27 cellular contexts compared by ENCODE assay signal in the genomic region with DNA sequence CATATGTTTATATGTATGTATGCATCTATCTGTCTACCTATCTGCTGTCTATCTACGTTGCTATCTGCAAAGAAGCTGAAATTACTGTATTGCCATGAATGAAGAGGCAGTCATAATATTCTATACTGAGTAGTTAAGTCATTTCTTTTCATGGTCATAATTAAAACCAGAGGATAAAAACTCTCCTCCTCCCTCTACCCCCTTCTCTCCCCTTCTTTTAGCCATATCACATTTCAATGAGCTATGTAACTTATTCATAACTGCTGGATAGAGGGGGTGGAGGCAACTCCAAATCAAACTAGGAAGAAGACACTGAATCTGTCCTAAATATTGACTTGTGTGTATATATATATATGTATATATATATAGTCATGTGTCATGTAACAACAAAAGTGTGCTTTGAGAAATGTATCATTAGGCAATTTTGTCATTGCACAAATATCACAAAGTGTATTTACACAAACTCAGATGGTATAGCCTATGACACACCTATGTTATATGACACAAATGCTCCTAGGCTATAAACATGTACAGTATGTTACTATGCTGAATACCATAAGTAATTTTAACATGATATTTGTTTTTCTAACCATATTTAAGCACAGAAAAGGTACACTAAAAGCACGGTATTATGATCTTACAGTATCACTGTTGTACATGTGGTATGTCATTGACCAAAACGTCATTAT.
"Had no signal": no experiment of that assay in that cellular context is flagged by ENCODE, and none has a peak within 500 bp of the region (broad histone marks: within the 10 kb centered on the region; RNA-seq: fewer than 3 reads in every experiment).

No MANE protein-coding gene starts in this region.

- H3K4me1 ChIP-seq: left lung, lower lobe of right lung, right atrium auricular region, right lobe of liver, tibial nerve, uterus had no signal

- DNase-seq: kidney glomerular epithelial cell; left cardiac atrium; left lung; lower lobe of right lung; mammary epithelial cell; mesenchymal stem cell; naive B cell; natural killer cell; nephron progenitor cell; occipital lobe; right lobe of liver; stimulated activated CD4-positive, alpha-beta T cell treated with anti-CD3 and anti-CD28 coated beads, Interleukin-1b, Interleukin-23, amount 100 ng/mL, for 48 hours; stimulated activated CD4-positive, alpha-beta T cell treated with anti-CD3 and anti-CD28 coated beads, Interleukin-2, amount 100 ng/mL, for 48 hours; stimulated activated CD4-positive, alpha-beta T cell treated with anti-CD3 and anti-CD28 coated beads, Interleukin-4, amount 100 ng/mL, for 4 hours; stimulated activated CD8-positive, alpha-beta memory T cell treated with anti-CD3 and anti-CD28 coated beads, Interleukin-4, amount 100 ng/mL, for 48 hours; stimulated activated naive CD4-positive, alpha-beta T cell treated with Interleukin-2 at 50 U/mL for 16 hours; stimulated activated naive CD8-positive, alpha-beta T cell treated with anti-CD3 and anti-CD28 coated beads, Interleukin-15, amount 100 ng/mL, for 72 hours; substantia nigra; uterus had no signal

- H2AFZ ChIP-seq: neural progenitor cell, parathyroid adenoma had no signal

- H3K9ac ChIP-seq: neural progenitor cell, parathyroid adenoma had no signal

- H3K27me3 ChIP-seq: left lung, neural progenitor cell, neutrophil, right atrium auricular region, right lobe of liver, tibial nerve, uterus had no signal

- H3K27ac Mint-ChIP-seq: naive B cell; natural killer cell; nephron progenitor cell; neural progenitor cell; stimulated activated memory B cell treated with anti-CD40 and anti-IgM and Interleukin-4, amounts not matched to agents 10 μg/mL and 1 μg/mL and 100 μg/mL, for 72 hours; stimulated activated naive CD8-positive, alpha-beta T cell treated with anti-CD3 and anti-CD28 coated beads, Interleukin-15, amount 100 ng/mL, for 72 hours; type B pancreatic cell had no signal

- H3K4me2 ChIP-seq: neural progenitor cell, smooth muscle cell had no signal

- H3K27me3 Mint-ChIP-seq: naive B cell; stimulated activated memory B cell treated with anti-CD40 and anti-IgM and Interleukin-4, amounts not matched to agents 10 μg/mL and 1 μg/mL and 100 μg/mL, for 72 hours; stimulated activated naive CD8-positive, alpha-beta T cell treated with anti-CD3 and anti-CD28 coated beads, Interleukin-15, amount 100 ng/mL, for 72 hours; type B pancreatic cell had no signal

- H3K4me3 Mint-ChIP-seq: naive B cell; natural killer cell; nephron progenitor cell; neural progenitor cell; stimulated activated memory B cell treated with anti-CD40 and anti-IgM and Interleukin-4, amounts not matched to agents 10 μg/mL and 1 μg/mL and 100 μg/mL, for 72 hours; stimulated activated naive CD8-positive, alpha-beta T cell treated with anti-CD3 and anti-CD28 coated beads, Interleukin-15, amount 100 ng/mL, for 72 hours; type B pancreatic cell had no signal

- H3K27ac ChIP-seq: left lung, lower lobe of right lung, neural progenitor cell, neutrophil, parathyroid adenoma, right atrium auricular region, right lobe of liver, tibial nerve, uterus had no signal

- H3K4me1 Mint-ChIP-seq: naive B cell; natural killer cell; stimulated activated memory B cell treated with anti-CD40 and anti-IgM and Interleukin-4, amounts not matched to agents 10 μg/mL and 1 μg/mL and 100 μg/mL, for 72 hours; stimulated activated naive CD8-positive, alpha-beta T cell treated with anti-CD3 and anti-CD28 coated beads, Interleukin-15, amount 100 ng/mL, for 72 hours had no signal

- H3K79me2 ChIP-seq: parathyroid adenoma had no signal

- H3K36me3 Mint-ChIP-seq: naive B cell; natural killer cell; neural progenitor cell; stimulated activated memory B cell treated with anti-CD40 and anti-IgM and Interleukin-4, amounts not matched to agents 10 μg/mL and 1 μg/mL and 100 μg/mL, for 72 hours; type B pancreatic cell had no signal

- ATAC-seq: left cardiac atrium; left lung; lower lobe of right lung; natural killer cell; right lobe of liver; stimulated activated memory B cell treated with anti-CD40 and anti-IgM and Interleukin-4, amounts not matched to agents 10 μg/mL and 1 μg/mL and 100 μg/mL, for 72 hours; stimulated activated naive CD8-positive, alpha-beta T cell treated with anti-CD3 and anti-CD28 coated beads, Interleukin-15, amount 100 ng/mL, for 72 hours had no signal

- H3K4me3 ChIP-seq: left lung, lower lobe of right lung, neural progenitor cell, right atrium auricular region, right lobe of liver, smooth muscle cell, tibial nerve, uterus had no signal

- H3K9me3 ChIP-seq: left lung, lower lobe of right lung, neutrophil, right lobe of liver, tibial nerve, uterus had no signal

- H3K9me3 Mint-ChIP-seq: naive B cell; natural killer cell; nephron progenitor cell; neural progenitor cell; stimulated activated memory B cell treated with anti-CD40 and anti-IgM and Interleukin-4, amounts not matched to agents 10 μg/mL and 1 μg/mL and 100 μg/mL, for 72 hours; stimulated activated naive CD8-positive, alpha-beta T cell treated with anti-CD3 and anti-CD28 coated beads, Interleukin-15, amount 100 ng/mL, for 72 hours; type B pancreatic cell had no signal

- H3K36me3 ChIP-seq: left lung, lower lobe of right lung, neural progenitor cell, neutrophil, right atrium auricular region, right lobe of liver, tibial nerve, uterus had no signal
